ENCODE assay signal across 11 cellular contexts in the genomic region with DNA sequence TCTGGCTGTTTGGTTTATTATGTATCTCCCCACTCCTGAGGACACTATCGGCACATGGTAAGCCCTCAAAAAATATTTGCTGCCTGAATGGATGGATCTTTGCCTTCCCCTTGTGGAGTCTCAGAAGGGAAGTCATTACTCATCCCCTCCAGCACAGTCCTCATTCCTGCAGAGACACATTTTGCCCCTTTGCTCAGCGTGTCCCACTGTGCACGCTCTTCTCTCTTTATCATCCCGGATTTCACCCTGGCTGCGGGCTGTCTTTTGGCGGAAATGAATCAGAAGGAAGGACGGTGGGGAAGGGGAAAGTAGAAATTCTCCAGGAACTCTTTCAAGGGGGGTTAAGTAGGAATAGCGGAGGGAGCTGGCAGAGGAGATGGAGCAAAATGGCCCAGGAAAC.
"Had no signal": no experiment of that assay in that cellular context is flagged by ENCODE, and none has a peak within 500 bp of the region (broad histone marks: within the 10 kb centered on the region; RNA-seq: fewer than 3 reads in every experiment).

No MANE protein-coding gene starts in this region.

- H3K9me3 Mint-ChIP-seq: activated CD4-positive, alpha-beta T cell treated with anti-CD3 and anti-CD28 coated beads, Interleukin-2, amount 10 ng/mL, durations not matched to agents 7 days and 5 days; activated naive CD4-positive, alpha-beta T cell treated with anti-CD3 and anti-CD28 coated beads, Interleukin-2, amount 10 ng/mL, durations not matched to agents 7 days and 5 days; activated T-helper 2 cell treated with anti-CD3 and anti-CD28 coated beads, Interferon-gamma antibody, Interleukin-2, Interleukin-4, amounts not matched to agents 10 μg/mL and 5 μg/mL and 100 μg/mL, durations not matched to agents 14 hours and 24 hours and 36 hours; neural crest cell; stimulated activated effector memory CD8-positive, alpha-beta T cell treated with anti-CD3 and anti-CD28 coated beads, Interleukin-12 subunit alpha, Interleukin-12 subunit beta, amount 100 ng/mL, for 72 hours had no signal

- H3K27me3 ChIP-seq: colonic mucosa, ovary had no signal

- DNase-seq: activated CD4-positive, alpha-beta T cell treated with anti-CD3 and anti-CD28 coated beads, Interleukin-2, amount 10 ng/mL, durations not matched to agents 7 days and 5 days; activated CD4-positive, CD25-positive, alpha-beta regulatory T cell; activated naive CD4-positive, alpha-beta T cell treated with anti-CD3 and anti-CD28 coated beads, Interleukin-2, amount 10 ng/mL, durations not matched to agents 7 days and 5 days; caudate nucleus; colonic mucosa; hypothalamus; ovary had no signal

- H3K27ac ChIP-seq: colonic mucosa, esophagus muscularis mucosa, ovary had no signal

- H3K36me3 ChIP-seq: colonic mucosa, esophagus muscularis mucosa, ovary had no signal

- H3K36me3 Mint-ChIP-seq: stimulated activated effector memory CD8-positive, alpha-beta T cell treated with anti-CD3 and anti-CD28 coated beads, Interleukin-12 subunit alpha, Interleukin-12 subunit beta, amount 100 ng/mL, for 72 hours had no signal

- H3K27me3 Mint-ChIP-seq: activated CD4-positive, alpha-beta T cell treated with anti-CD3 and anti-CD28 coated beads, Interleukin-2, amount 10 ng/mL, durations not matched to agents 7 days and 5 days; activated naive CD4-positive, alpha-beta T cell treated with anti-CD3 and anti-CD28 coated beads, Interleukin-2, amount 10 ng/mL, durations not matched to agents 7 days and 5 days had no signal

- H3K4me1 ChIP-seq: colonic mucosa, esophagus muscularis mucosa had no signal

- H3K4me3 ChIP-seq: colonic mucosa, esophagus muscularis mucosa, ovary had no signal

- H3K4me3 Mint-ChIP-seq: activated CD4-positive, alpha-beta T cell treated with anti-CD3 and anti-CD28 coated beads, Interleukin-2, amount 10 ng/mL, durations not matched to agents 7 days and 5 days; activated naive CD4-positive, alpha-beta T cell treated with anti-CD3 and anti-CD28 coated beads, Interleukin-2, amount 10 ng/mL, durations not matched to agents 7 days and 5 days; neural crest cell; stimulated activated effector memory CD8-positive, alpha-beta T cell treated with anti-CD3 and anti-CD28 coated beads, Interleukin-12 subunit alpha, Interleukin-12 subunit beta, amount 100 ng/mL, for 72 hours had no signal

- H3K9me3 ChIP-seq: colonic mucosa, ovary had no signal

- H3K27ac Mint-ChIP-seq: activated CD4-positive, alpha-beta T cell treated with anti-CD3 and anti-CD28 coated beads, Interleukin-2, amount 10 ng/mL, durations not matched to agents 7 days and 5 days; activated naive CD4-positive, alpha-beta T cell treated with anti-CD3 and anti-CD28 coated beads, Interleukin-2, amount 10 ng/mL, durations not matched to agents 7 days and 5 days; activated T-helper 2 cell treated with anti-CD3 and anti-CD28 coated beads, Interferon-gamma antibody, Interleukin-2, Interleukin-4, amounts not matched to agents 10 μg/mL and 5 μg/mL and 100 μg/mL, durations not matched to agents 14 hours and 24 hours and 36 hours; stimulated activated effector memory CD8-positive, alpha-beta T cell treated with anti-CD3 and anti-CD28 coated beads, Interleukin-12 subunit alpha, Interleukin-12 subunit beta, amount 100 ng/mL, for 72 hours had no signal

- H3K4me1 Mint-ChIP-seq: neural crest cell; stimulated activated effector memory CD8-positive, alpha-beta T cell treated with anti-CD3 and anti-CD28 coated beads, Interleukin-12 subunit alpha, Interleukin-12 subunit beta, amount 100 ng/mL, for 72 hours had no signal
